In the genomic region with DNA sequence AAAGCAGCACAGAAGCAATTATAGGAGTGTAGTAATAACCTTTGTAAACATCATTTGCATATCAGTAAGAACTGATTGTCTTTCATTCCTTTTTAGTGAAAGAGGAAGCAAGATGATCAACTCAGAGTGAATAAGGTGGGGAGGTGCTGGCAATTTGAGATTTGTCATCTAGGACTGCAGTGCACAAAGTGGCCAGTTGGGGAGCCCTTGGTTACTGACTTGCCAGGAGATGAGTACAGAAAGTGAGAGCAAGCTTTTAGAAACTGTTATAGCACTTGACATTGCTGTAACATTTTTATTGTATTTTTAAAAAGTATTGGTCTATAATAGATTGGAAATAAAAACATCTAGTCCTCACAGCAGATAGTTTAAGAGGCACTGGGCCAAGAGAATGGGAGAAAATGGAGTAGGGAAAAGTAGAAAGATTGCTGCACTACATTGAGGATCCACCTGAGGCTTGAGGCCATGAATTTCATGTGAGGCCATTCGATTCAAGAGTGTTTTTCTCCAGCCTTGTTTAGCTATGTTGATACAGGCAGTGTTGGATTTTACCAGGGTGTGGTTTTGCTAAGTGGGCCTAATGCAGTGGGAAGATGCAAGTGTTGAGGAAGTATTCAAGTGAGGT, we compare ENCODE assay signal across 1 cellular context.
TF ChIP-seq lines count a peak whose summit lies in the region.

No MANE protein-coding gene starts in this region.

TF ChIP-seq in SK-N-SH, 30 proteins besides CTCF, POLR2A, EP300 and RAD21 (continued from another document):
- TF ChIP-seq, protein P1, sequence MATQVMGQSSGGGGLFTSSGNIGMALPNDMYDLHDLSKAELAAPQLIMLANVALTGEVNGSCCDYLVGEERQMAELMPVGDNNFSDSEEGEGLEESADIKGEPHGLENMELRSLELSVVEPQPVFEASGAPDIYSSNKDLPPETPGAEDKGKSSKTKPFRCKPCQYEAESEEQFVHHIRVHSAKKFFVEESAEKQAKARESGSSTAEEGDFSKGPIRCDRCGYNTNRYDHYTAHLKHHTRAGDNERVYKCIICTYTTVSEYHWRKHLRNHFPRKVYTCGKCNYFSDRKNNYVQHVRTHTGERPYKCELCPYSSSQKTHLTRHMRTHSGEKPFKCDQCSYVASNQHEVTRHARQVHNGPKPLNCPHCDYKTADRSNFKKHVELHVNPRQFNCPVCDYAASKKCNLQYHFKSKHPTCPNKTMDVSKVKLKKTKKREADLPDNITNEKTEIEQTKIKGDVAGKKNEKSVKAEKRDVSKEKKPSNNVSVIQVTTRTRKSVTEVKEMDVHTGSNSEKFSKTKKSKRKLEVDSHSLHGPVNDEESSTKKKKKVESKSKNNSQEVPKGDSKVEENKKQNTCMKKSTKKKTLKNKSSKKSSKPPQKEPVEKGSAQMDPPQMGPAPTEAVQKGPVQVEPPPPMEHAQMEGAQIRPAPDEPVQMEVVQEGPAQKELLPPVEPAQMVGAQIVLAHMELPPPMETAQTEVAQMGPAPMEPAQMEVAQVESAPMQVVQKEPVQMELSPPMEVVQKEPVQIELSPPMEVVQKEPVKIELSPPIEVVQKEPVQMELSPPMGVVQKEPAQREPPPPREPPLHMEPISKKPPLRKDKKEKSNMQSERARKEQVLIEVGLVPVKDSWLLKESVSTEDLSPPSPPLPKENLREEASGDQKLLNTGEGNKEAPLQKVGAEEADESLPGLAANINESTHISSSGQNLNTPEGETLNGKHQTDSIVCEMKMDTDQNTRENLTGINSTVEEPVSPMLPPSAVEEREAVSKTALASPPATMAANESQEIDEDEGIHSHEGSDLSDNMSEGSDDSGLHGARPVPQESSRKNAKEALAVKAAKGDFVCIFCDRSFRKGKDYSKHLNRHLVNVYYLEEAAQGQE (IDR thresholded peaks at IDR 0.05; ENCODE audit: low read depth, low read length): no peak
- TF ChIP-seq, protein P2, sequence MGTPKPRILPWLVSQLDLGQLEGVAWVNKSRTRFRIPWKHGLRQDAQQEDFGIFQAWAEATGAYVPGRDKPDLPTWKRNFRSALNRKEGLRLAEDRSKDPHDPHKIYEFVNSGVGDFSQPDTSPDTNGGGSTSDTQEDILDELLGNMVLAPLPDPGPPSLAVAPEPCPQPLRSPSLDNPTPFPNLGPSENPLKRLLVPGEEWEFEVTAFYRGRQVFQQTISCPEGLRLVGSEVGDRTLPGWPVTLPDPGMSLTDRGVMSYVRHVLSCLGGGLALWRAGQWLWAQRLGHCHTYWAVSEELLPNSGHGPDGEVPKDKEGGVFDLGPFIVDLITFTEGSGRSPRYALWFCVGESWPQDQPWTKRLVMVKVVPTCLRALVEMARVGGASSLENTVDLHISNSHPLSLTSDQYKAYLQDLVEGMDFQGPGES (IDR thresholded peaks at IDR 0.05; ENCODE audit: low read depth, low read length): no peak
- no peak for TF ChIP-seq MXI1 (IDR thresholded peaks at IDR 0.05; ENCODE audit: low read depth, low read length)
TF ChIP-seq in SK-N-SH: peak in this region for 0.
